8 cellular contexts compared by ENCODE assay signal in genomic region chr2:216665240-216665639, GRCh38. TPM values are rescaled to one million over a fixed set of nuclear protein-coding genes. Genes with fewer than 3 reads are reported as not detected.
DNase-seq lines count a peak whose midpoint lies in the region; TF ChIP-seq lines count a peak whose summit lies in the region.

No MANE protein-coding gene starts in this region.

- H2AK5ac ChIP-seq in mesenchymal stem cell (ENCODE audit: low read length, severe bottlenecking) = no peak overlapping the region

- TF ChIP-seq CTCF in C4-2B (conservative IDR thresholded peaks at IDR 0.05) (no peak), esophagus muscularis mucosa (IDR thresholded peaks at IDR 0.05) (no peak), neural progenitor cell (IDR thresholded peaks at IDR 0.05) (no peak), dorsolateral prefrontal cortex (IDR thresholded peaks at IDR 0.05 in 54 of 56, conservative IDR thresholded peaks at IDR 0.05 in 2 of 56; ENCODE audit: low read depth in 1 of 56, partially characterized antibody in 56 of 56) (no peak)

- no peak overlapping the region for H3K4ac ChIP-seq in mesenchymal stem cell (ENCODE audit: low read depth in 1 of 2, low read length in 2 of 2)

- H3K27ac Mint-ChIP-seq in neural progenitor cell = no peak overlapping the region

- H3K4me1 ChIP-seq in esophagus muscularis mucosa (peaks cover 19 to 37% (median 25%) of the 10 kb centered on the region in 4 donors), neural progenitor cell (peaks cover 15% of the 10 kb centered on the region), mesenchymal stem cell (ENCODE audit: control insufficient read depth, insufficient read depth, low read depth, low read length) (peaks cover 19% of the 10 kb centered on the region)

- H3K27me3 ChIP-seq in esophagus muscularis mucosa (no peaks in the 10 kb centered on the region), neural progenitor cell (no peaks in the 10 kb centered on the region), mesenchymal stem cell (ENCODE audit: control insufficient read depth in 1 of 2, insufficient read depth in 1 of 2, low read length in 2 of 2) (peaks cover 0 to 44% of the 10 kb centered on the region in 2 experiments), dorsolateral prefrontal cortex (no peaks in the 10 kb centered on the region)

- no peak overlapping the region for H4K8ac ChIP-seq in mesenchymal stem cell (ENCODE audit: low read length)

- no peak overlapping the region for H2BK5ac ChIP-seq in mesenchymal stem cell (ENCODE audit: low read depth, low read length, poor library complexity, severe bottlenecking)

- no peak overlapping the region for H2BK120ac ChIP-seq in mesenchymal stem cell (ENCODE audit: low read depth, low read length)

- H4K91ac ChIP-seq in mesenchymal stem cell (ENCODE audit: low read length) = no peak overlapping the region

- H3K36me3 ChIP-seq in esophagus muscularis mucosa (peaks cover 0 to 38% (median 33%) of the 10 kb centered on the region in 4 donors), neural progenitor cell (no peaks in the 10 kb centered on the region), mesenchymal stem cell (ENCODE audit: control insufficient read depth in 1 of 2, insufficient read depth in 2 of 2, low read depth in 1 of 2, low read length in 2 of 2) (peaks cover 0 to 43% of the 10 kb centered on the region in 2 experiments)

- H3K79me1 ChIP-seq in mesenchymal stem cell (replicated peaks; ENCODE audit: low read length, poor library complexity, severe bottlenecking) = peaks cover 4% of the 10 kb centered on the region

- intact Hi-C loops in esophagus muscularis mucosa (cut with DNase I) (no loop called here), dorsolateral prefrontal cortex (cut with DNase I) (loop anchor here in 1 of 2 donors (5.0 to 10.0 kb wide), 2 partner anchors 83 to 630 kb away; no protein-coding TSS in a partner anchor)

- peaks cover 27% of the 10 kb centered on the region for H3K4me1 Mint-ChIP-seq in neural progenitor cell

- H3K18ac ChIP-seq in mesenchymal stem cell (ENCODE audit: low read depth in 1 of 2, low read length in 2 of 2) = peak overlapping the region in 1 of 2 experiments; percentile 64

- DNase-seq in NCI-H446 treated with DMSO at 0.1 percent for 48 hours (lab: John Stamatoyannopoulos, UW) (peak; percentile 51), esophagus muscularis mucosa (ENCODE audit: extremely low spot score) (no peak), neural progenitor cell (ENCODE audit: low spot score) (peak; percentile 18), mesenchymal stem cell (no peak), caudate nucleus (lab: John Stamatoyannopoulos, UW) (no peak), dorsolateral prefrontal cortex (no peak)
- DNase-seq in NK-92 treated with Interleukin-12 subunit alpha and Interleukin-12 subunit beta, amount 100 ng/mL, for 24 hours (lab: John Stamatoyannopoulos, UW) = no peak

- no peak overlapping the region for H3K4me3 Mint-ChIP-seq in neural progenitor cell

- H3K27me3 Mint-ChIP-seq in neural progenitor cell (ENCODE audit: insufficient read depth, low read depth) = peaks cover 14% of the 10 kb centered on the region

- H3K23ac ChIP-seq in mesenchymal stem cell (ENCODE audit: low read length in 2 of 2) = no peak overlapping the region

- no peak for TF ChIP-seq EP300 in esophagus muscularis mucosa (IDR thresholded peaks at IDR 0.05)

- H3K9ac ChIP-seq in neural progenitor cell (no peak overlapping the region), mesenchymal stem cell (ENCODE audit: low read length) (no peak overlapping the region)

- H3K4me3 ChIP-seq in esophagus muscularis mucosa (no peak overlapping the region), neural progenitor cell (no peak overlapping the region), mesenchymal stem cell (ENCODE audit: insufficient read depth in 1 of 2, low read depth in 1 of 2, low read length in 2 of 2) (peak overlapping the region in 1 of 2 experiments; percentile 12), dorsolateral prefrontal cortex (no peak overlapping the region)

- no peak for TF ChIP-seq POLR2A in esophagus muscularis mucosa (IDR thresholded peaks at IDR 0.05; ENCODE audit: low read depth)

- peaks cover 24% of the 10 kb centered on the region for H3K36me3 Mint-ChIP-seq in neural progenitor cell

- H3F3A ChIP-seq in neural progenitor cell (ENCODE audit: low read depth) = peaks cover 22% of the 10 kb centered on the region

- 13% methylated on average over 6 of the region's 7 CpGs for WGBS in esophagus muscularis mucosa
- 84% methylated on average over 7 of the region's 7 CpGs for WGBS in mesenchymal stem cell

- H3K27ac ChIP-seq in C4-2B = peak overlapping the region; percentile 60
- H3K27ac ChIP-seq in esophagus muscularis mucosa (replicated peaks in 1 of 4) = peak overlapping the region; percentile 55 to 70 (median 66)
- no peak overlapping the region for H3K27ac ChIP-seq in neural progenitor cell
- H3K27ac ChIP-seq in mesenchymal stem cell (ENCODE audit: low read length, poor library complexity, severe bottlenecking) = no peak overlapping the region
- no peak overlapping the region for H3K27ac ChIP-seq in caudate nucleus (ENCODE audit: low read depth, low read length)
- no peak overlapping the region for H3K27ac ChIP-seq in dorsolateral prefrontal cortex

- no peak overlapping the region for H2BK15ac ChIP-seq in mesenchymal stem cell (ENCODE audit: low read depth, poor library complexity, severe bottlenecking)

- H3K9me3 Mint-ChIP-seq in neural progenitor cell = no peaks in the 10 kb centered on the region

- H3K9me3 ChIP-seq in esophagus muscularis mucosa = no peaks in the 10 kb centered on the region
- no peaks in the 10 kb centered on the region for H3K9me3 ChIP-seq in neural progenitor cell (ENCODE audit: low read depth)
- H3K9me3 ChIP-seq in mesenchymal stem cell (ENCODE audit: control insufficient read depth, low read length) = no peaks in the 10 kb centered on the region

- H2AFZ ChIP-seq in neural progenitor cell (replicated peaks) (no peak overlapping the region), mesenchymal stem cell (ENCODE audit: low read depth, low read length) (no peak overlapping the region)

- H3K14ac ChIP-seq in mesenchymal stem cell (ENCODE audit: low read length in 2 of 2) = no peak overlapping the region

- H3K4me2 ChIP-seq in neural progenitor cell (peak overlapping the region; percentile 54), mesenchymal stem cell (ENCODE audit: low read length, poor library complexity, severe bottlenecking) (no peak overlapping the region)

- peaks cover 58% of the 10 kb centered on the region for H4K20me1 ChIP-seq in neural progenitor cell (ENCODE audit: low read depth)

- H2BK12ac ChIP-seq in mesenchymal stem cell (ENCODE audit: low read length in 2 of 2) = no peak overlapping the region

- peaks cover 5% of the 10 kb centered on the region for H3K79me2 ChIP-seq in neural progenitor cell (ENCODE audit: low read depth)

RNA-seq across cellular contexts. Expression of gene IGFBP5, which starts 30.1 kb away (rescaled TPM):
- 1,000 to 10,000 TPM in 1 of 4 donors, 100 to 1,000 TPM in 3; 547 to 1,471 (median 705) TPM for total RNA-seq in esophagus muscularis mucosa
- 150 and 249 TPM in 2 replicates for total RNA-seq in neural progenitor cell (ENCODE audit: low replicate concordance)
- polyA plus RNA-seq in mesenchymal stem cell (2013, experiment 1 of 2) = 440 TPM
- polyA plus RNA-seq in mesenchymal stem cell (2013, experiment 2 of 2) = 419 TPM
- 100 to 1,000 TPM in 4 of 120 experiments, 10 to 100 TPM in 116; 21.9 to 125 (median 57.7) TPM for total RNA-seq in dorsolateral prefrontal cortex

RNA-seq across cellular contexts. Expression of gene IGFBP2, which starts 32.0 kb away (rescaled TPM):
- 100 to 1,000 TPM; 188 to 446 (median 280) TPM for total RNA-seq in esophagus muscularis mucosa
- 371 and 935 TPM in 2 replicates for total RNA-seq in neural progenitor cell (ENCODE audit: low replicate concordance)
- 285 TPM for polyA plus RNA-seq in mesenchymal stem cell (2013, experiment 1 of 2)
- 282 TPM for polyA plus RNA-seq in mesenchymal stem cell (2013, experiment 2 of 2)
- total RNA-seq in dorsolateral prefrontal cortex = 10 to 100 TPM in 117 of 120 experiments, 1 to 10 TPM in 3; 7.2 to 68.9 (median 25.9) TPM

Comparison
In these comparisons a context has a peak if more than half of its experiments do, and no peak if none do; other contexts are left out.
1. H3K27ac ChIP-seq: peak in C4-2B (single experiment) and esophagus muscularis mucosa (4 of 4); none in neural progenitor cell (single experiment), mesenchymal stem cell (single experiment), caudate nucleus (single experiment) and dorsolateral prefrontal cortex (0 of 59).
2. DNase-seq: peak in NCI-H446 treated with DMSO at 0.1 percent for 48 hours (single experiment) and neural progenitor cell (single experiment); none in esophagus muscularis mucosa (single experiment), mesenchymal stem cell (single experiment), caudate nucleus (0 of 61), NK-92 treated with Interleukin-12 subunit alpha and Interleukin-12 subunit beta, amount 100 ng/mL, for 24 hours (single experiment) and dorsolateral prefrontal cortex (0 of 10).